Comparison of ENCODE assay signal across 9 cellular contexts in genomic region chrX:138775501-138775900, GRCh38.
DNase-seq lines count a peak whose midpoint lies in the region; TF ChIP-seq lines count a peak whose summit lies in the region.
"Had no signal": no experiment of that assay in that cellular context is flagged by ENCODE, and none has a peak within 500 bp of the region (broad histone marks: within the 10 kb centered on the region; RNA-seq: fewer than 3 reads in every experiment).

No MANE protein-coding gene starts in this region.

- H3K4me3 Mint-ChIP-seq in progenitor cell of endocrine pancreas (ENCODE audit: low read depth) (no peak overlapping the region), Calu3 (ENCODE audit: low read depth, unreplicated experiment) (no peak overlapping the region)
- H3K4me3 Mint-ChIP-seq: activated B cell treated with CpG ODN at 0.5 μM for 24 hours had no signal

- TF ChIP-seq CTCF in coronary artery (IDR thresholded peaks at IDR 0.05) = peak; percentile 14
- peak; percentile 71 for TF ChIP-seq CTCF in progenitor cell of endocrine pancreas (IDR thresholded peaks at IDR 0.05; ENCODE audit: unreplicated experiment)
- TF ChIP-seq CTCF in Calu3 (IDR thresholded peaks at IDR 0.05; ENCODE audit: unreplicated experiment) = no peak

- DNase-seq in NCI-H2029 (lab: John Stamatoyannopoulos, UW) (peak; percentile 1), NCI-H2029 treated with DMSO at 0.1 percent for 48 hours (lab: John Stamatoyannopoulos, UW) (no peak), Kasumi-1 (lab: John Stamatoyannopoulos, UW) (peak; percentile 41 to 52), coronary artery (ENCODE audit: low spot score) (no peak), progenitor cell of endocrine pancreas (ENCODE audit: low spot score, unreplicated experiment) (no peak), GF-D8 (lab: John Stamatoyannopoulos, UW) (no peak), Calu3 (no peak), mucosa of gallbladder (ENCODE audit: low spot score) (no peak)
- DNase-seq: activated B cell treated with CpG ODN at 0.5 μM for 24 hours had no signal

- H3K27me3 Mint-ChIP-seq in progenitor cell of endocrine pancreas (no peaks in the 10 kb centered on the region), Calu3 (ENCODE audit: unreplicated experiment) (no peaks in the 10 kb centered on the region)
- H3K27me3 Mint-ChIP-seq: activated B cell treated with CpG ODN at 0.5 μM for 24 hours had no signal

- no TSS peak for BruUV-seq in Calu3 (replicated peaks; lab: Mats Ljungman, UMichigan)

- H3K27ac Mint-ChIP-seq in progenitor cell of endocrine pancreas (no peak overlapping the region), Calu3 (ENCODE audit: unreplicated experiment) (no peak overlapping the region)
- H3K27ac Mint-ChIP-seq: activated B cell treated with CpG ODN at 0.5 μM for 24 hours had no signal

- no peak overlapping the region for H3K27ac ChIP-seq in coronary artery

- no peak overlapping the region for H3K4me3 ChIP-seq in coronary artery

- CTCF ChIA-PET in Calu3 (lab: Charles Lee) = no interaction called here

- H3K9me3 Mint-ChIP-seq in progenitor cell of endocrine pancreas (ENCODE audit: low read depth) (no peaks in the 10 kb centered on the region), Calu3 (ENCODE audit: low read depth, unreplicated experiment) (no peaks in the 10 kb centered on the region)
- H3K9me3 Mint-ChIP-seq: activated B cell treated with CpG ODN at 0.5 μM for 24 hours had no signal

- no peaks in the 10 kb centered on the region for H3K36me3 Mint-ChIP-seq in progenitor cell of endocrine pancreas (ENCODE audit: insufficient read depth)
- H3K36me3 Mint-ChIP-seq in Calu3 (ENCODE audit: insufficient read depth, unreplicated experiment) = no peaks in the 10 kb centered on the region

- H3K4me1 Mint-ChIP-seq in progenitor cell of endocrine pancreas (ENCODE audit: low read depth) (no peaks in the 10 kb centered on the region), Calu3 (ENCODE audit: low read depth, unreplicated experiment) (no peaks in the 10 kb centered on the region)
- H3K4me1 Mint-ChIP-seq: activated B cell treated with CpG ODN at 0.5 μM for 24 hours had no signal

- intact Hi-C loops in Calu3 (cut with micrococcal nuclease; ENCODE audit: unreplicated experiment) = loop anchor here (1.0 kb wide), 1 partner anchor 1195 kb away; no protein-coding TSS in a partner anchor

Comparison
In these comparisons a context has a peak if more than half of its experiments do, and no peak if none do; other contexts are left out.
1. DNase-seq: peak in NCI-H2029 (single experiment) and Kasumi-1 (2 of 2); none in NCI-H2029 treated with DMSO at 0.1 percent for 48 hours (single experiment), coronary artery (single experiment), progenitor cell of endocrine pancreas (single experiment), GF-D8 (single experiment), Calu3 (single experiment) and mucosa of gallbladder (single experiment).